22 cellular contexts compared by ENCODE assay signal in the genomic region with DNA sequence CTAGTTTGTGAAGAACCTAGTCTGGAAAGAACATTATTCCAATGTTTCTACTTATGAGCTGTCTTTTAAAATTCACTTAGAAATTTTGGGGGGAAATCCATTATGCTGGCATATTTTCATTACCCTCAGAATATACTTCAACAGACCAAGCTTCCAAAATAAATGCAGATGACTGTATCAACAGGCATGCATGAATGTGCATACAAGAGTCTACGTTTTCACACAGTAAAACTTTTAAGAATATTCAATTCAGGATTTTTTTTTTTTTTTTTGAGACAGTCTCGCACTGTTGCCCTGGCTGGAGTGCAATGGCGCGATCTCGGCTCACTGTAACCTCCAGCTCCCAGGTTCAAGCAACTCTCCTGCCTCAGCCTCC.
"Had no signal": no experiment of that assay in that cellular context is flagged by ENCODE, and none has a peak within 500 bp of the region (broad histone marks: within the 10 kb centered on the region; RNA-seq: fewer than 3 reads in every experiment).

No MANE protein-coding gene starts in this region.

- ATAC-seq: activated CD8-positive, alpha-beta T cell treated with anti-CD3 and anti-CD28 coated beads, Interleukin-2, amount 10 ng/mL, durations not matched to agents 7 days and 5 days; activated naive CD8-positive, alpha-beta T cell treated with anti-CD3 and anti-CD28 coated beads, Interleukin-2, amount 50 U/mL, for 24 hours; left lung; naive thymus-derived CD8-positive, alpha-beta T cell; psoas muscle had no signal

- H3K4me1 Mint-ChIP-seq: activated CD4-positive, alpha-beta T cell treated with anti-CD3 and anti-CD28 coated beads, Interleukin-2, amount 10 ng/mL, durations not matched to agents 7 days and 5 days; brain; naive thymus-derived CD8-positive, alpha-beta T cell had no signal

- H3K27me3 Mint-ChIP-seq: activated naive CD8-positive, alpha-beta T cell treated with anti-CD3 and anti-CD28 coated beads, Interleukin-2, amount 50 U/mL, for 24 hours; brain; naive thymus-derived CD8-positive, alpha-beta T cell; stimulated activated naive CD8-positive, alpha-beta T cell treated with anti-CD3 and anti-CD28 coated beads, Interleukin-15, Interleukin-2, amounts not matched to agents 100 ng/mL and 50 ng/mL, for 24 hours had no signal

- H3K36me3 ChIP-seq: left lung, right atrium auricular region, thyroid gland, WERI-Rb-1 had no signal

- H3K9me3 ChIP-seq: left lung, psoas muscle, right atrium auricular region, thyroid gland had no signal

- DNase-seq: activated CD4-positive, alpha-beta T cell treated with anti-CD3 and anti-CD28 coated beads, Interleukin-2, amount 10 ng/mL, durations not matched to agents 7 days and 5 days; activated CD4-positive, CD25-positive, alpha-beta regulatory T cell treated with anti-CD3 and anti-CD28 coated beads, Interleukin-2, amount 50 U/mL, for 72 hours; activated CD8-positive, alpha-beta T cell treated with anti-CD3 and anti-CD28 coated beads, Interleukin-2, amount 10 ng/mL, durations not matched to agents 7 days and 5 days; activated gamma-delta T cell; activated naive CD4-positive, alpha-beta T cell treated with anti-CD3 and anti-CD28 coated beads, Interleukin-2, amount 50 U/mL, for 16 hours; activated naive CD8-positive, alpha-beta T cell treated with anti-CD3 and anti-CD28 coated beads, Interleukin-2, amount 50 U/mL, for 24 hours; anterior cingulate cortex; immature natural killer cell; kidney glomerular epithelial cell; left lung; naive thymus-derived CD8-positive, alpha-beta T cell; psoas muscle; stimulated activated CD4-positive, alpha-beta T cell treated with anti-CD3 and anti-CD28 coated beads, Interleukin-12 subunit alpha, Interleukin-12 subunit beta, amount 100 ng/mL, for 4 hours; stimulated activated CD4-positive, alpha-beta T cell treated with anti-CD3 and anti-CD28 coated beads, Interleukin-4, amount 100 ng/mL, for 4 hours; substantia nigra; WERI-Rb-1 had no signal

- H3K36me3 Mint-ChIP-seq: brain; immature natural killer cell; naive thymus-derived CD8-positive, alpha-beta T cell had no signal

- H3K4me3 ChIP-seq: left lung, psoas muscle, right atrium auricular region, thyroid gland had no signal

- H3K27ac Mint-ChIP-seq: activated CD4-positive, alpha-beta T cell treated with anti-CD3 and anti-CD28 coated beads, Interleukin-2, amount 10 ng/mL, durations not matched to agents 7 days and 5 days; activated CD8-positive, alpha-beta T cell treated with anti-CD3 and anti-CD28 coated beads, Interleukin-2, amount 10 ng/mL, durations not matched to agents 7 days and 5 days; activated naive CD8-positive, alpha-beta T cell treated with anti-CD3 and anti-CD28 coated beads, Interleukin-2, amount 50 U/mL, for 24 hours; activated T-helper 1 cell treated with anti-CD3 and anti-CD28 coated beads, Interleukin-12 subunit alpha, Interleukin-12 subunit beta, Interleukin-2, Interleukin-4 antibody, amounts not matched to agents 30 ng/mL and 10 ng/mL and 1 ng/mL, durations not matched to agents 14 hours and 24 hours and 36 hours; brain; immature natural killer cell; naive thymus-derived CD8-positive, alpha-beta T cell; stimulated activated naive CD8-positive, alpha-beta T cell treated with anti-CD3 and anti-CD28 coated beads, Interleukin-15, Interleukin-2, amounts not matched to agents 100 ng/mL and 50 ng/mL, for 24 hours; T-helper 2 cell treated with Interferon-gamma antibody and Interleukin-4, amounts not matched to agents 5 μg/mL and 100 μg/mL, for 36 hours had no signal

- H3K27me3 ChIP-seq: left lung, right atrium auricular region, thyroid gland had no signal

- H3K27ac ChIP-seq: left lung, right atrium auricular region, thyroid gland, WERI-Rb-1 had no signal

- H3K9me3 Mint-ChIP-seq: activated CD4-positive, alpha-beta T cell treated with anti-CD3 and anti-CD28 coated beads, Interleukin-2, amount 10 ng/mL, durations not matched to agents 7 days and 5 days; activated naive CD8-positive, alpha-beta T cell treated with anti-CD3 and anti-CD28 coated beads, Interleukin-2, amount 50 U/mL, for 24 hours; activated T-helper 1 cell treated with anti-CD3 and anti-CD28 coated beads, Interleukin-12 subunit alpha, Interleukin-12 subunit beta, Interleukin-2, Interleukin-4 antibody, amounts not matched to agents 30 ng/mL and 10 ng/mL and 1 ng/mL, durations not matched to agents 14 hours and 24 hours and 36 hours; brain; naive thymus-derived CD8-positive, alpha-beta T cell; stimulated activated naive CD8-positive, alpha-beta T cell treated with anti-CD3 and anti-CD28 coated beads, Interleukin-15, Interleukin-2, amounts not matched to agents 100 ng/mL and 50 ng/mL, for 24 hours; T-helper 2 cell treated with Interferon-gamma antibody and Interleukin-4, amounts not matched to agents 5 μg/mL and 100 μg/mL, for 36 hours had no signal

- H3K4me3 Mint-ChIP-seq: activated CD4-positive, alpha-beta T cell treated with anti-CD3 and anti-CD28 coated beads, Interleukin-2, amount 10 ng/mL, durations not matched to agents 7 days and 5 days; activated CD8-positive, alpha-beta T cell treated with anti-CD3 and anti-CD28 coated beads, Interleukin-2, amount 10 ng/mL, durations not matched to agents 7 days and 5 days; activated naive CD8-positive, alpha-beta T cell treated with anti-CD3 and anti-CD28 coated beads, Interleukin-2, amount 50 U/mL, for 24 hours; activated T-helper 1 cell treated with anti-CD3 and anti-CD28 coated beads, Interleukin-12 subunit alpha, Interleukin-12 subunit beta, Interleukin-2, Interleukin-4 antibody, amounts not matched to agents 30 ng/mL and 10 ng/mL and 1 ng/mL, durations not matched to agents 14 hours and 24 hours and 36 hours; brain; immature natural killer cell; naive thymus-derived CD8-positive, alpha-beta T cell; stimulated activated naive CD8-positive, alpha-beta T cell treated with anti-CD3 and anti-CD28 coated beads, Interleukin-15, Interleukin-2, amounts not matched to agents 100 ng/mL and 50 ng/mL, for 24 hours; T-helper 2 cell treated with Interferon-gamma antibody and Interleukin-4, amounts not matched to agents 5 μg/mL and 100 μg/mL, for 36 hours had no signal
